1 cellular context compared by ENCODE assay signal in the genomic region with DNA sequence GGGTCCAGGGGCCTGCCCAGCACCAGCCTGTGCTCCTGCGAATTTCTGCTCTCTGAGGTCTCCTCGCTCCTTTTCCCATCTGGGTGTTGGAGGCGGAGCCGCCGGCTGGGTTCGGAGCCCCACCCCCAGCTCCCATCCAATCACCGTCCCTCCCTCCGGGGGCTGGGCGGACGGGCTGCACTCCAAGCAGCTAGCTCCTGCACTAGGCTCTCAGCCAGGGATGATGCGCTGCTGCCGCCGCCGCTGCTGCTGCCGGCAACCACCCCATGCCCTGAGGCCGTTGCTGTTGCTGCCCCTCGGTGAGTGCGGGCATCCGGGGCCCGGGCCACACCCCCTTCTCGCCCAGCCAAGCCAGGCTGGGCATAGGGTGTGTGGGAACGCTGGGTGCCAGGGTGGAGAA.
A peak's percentile ranks its signal among the peaks of the same experiment; 100 is the strongest.
TF ChIP-seq lines count a peak whose summit lies in the region.

A gene (plus strand): TSS at position 202 of the 400 bp plus-strand sequence. CDS start 19 bp downstream, at position 221.

TF ChIP-seq in HEK293, 187 proteins besides CTCF, POLR2A, EP300 and RAD21 (continued from another document):
- TF ChIP-seq, protein P1, sequence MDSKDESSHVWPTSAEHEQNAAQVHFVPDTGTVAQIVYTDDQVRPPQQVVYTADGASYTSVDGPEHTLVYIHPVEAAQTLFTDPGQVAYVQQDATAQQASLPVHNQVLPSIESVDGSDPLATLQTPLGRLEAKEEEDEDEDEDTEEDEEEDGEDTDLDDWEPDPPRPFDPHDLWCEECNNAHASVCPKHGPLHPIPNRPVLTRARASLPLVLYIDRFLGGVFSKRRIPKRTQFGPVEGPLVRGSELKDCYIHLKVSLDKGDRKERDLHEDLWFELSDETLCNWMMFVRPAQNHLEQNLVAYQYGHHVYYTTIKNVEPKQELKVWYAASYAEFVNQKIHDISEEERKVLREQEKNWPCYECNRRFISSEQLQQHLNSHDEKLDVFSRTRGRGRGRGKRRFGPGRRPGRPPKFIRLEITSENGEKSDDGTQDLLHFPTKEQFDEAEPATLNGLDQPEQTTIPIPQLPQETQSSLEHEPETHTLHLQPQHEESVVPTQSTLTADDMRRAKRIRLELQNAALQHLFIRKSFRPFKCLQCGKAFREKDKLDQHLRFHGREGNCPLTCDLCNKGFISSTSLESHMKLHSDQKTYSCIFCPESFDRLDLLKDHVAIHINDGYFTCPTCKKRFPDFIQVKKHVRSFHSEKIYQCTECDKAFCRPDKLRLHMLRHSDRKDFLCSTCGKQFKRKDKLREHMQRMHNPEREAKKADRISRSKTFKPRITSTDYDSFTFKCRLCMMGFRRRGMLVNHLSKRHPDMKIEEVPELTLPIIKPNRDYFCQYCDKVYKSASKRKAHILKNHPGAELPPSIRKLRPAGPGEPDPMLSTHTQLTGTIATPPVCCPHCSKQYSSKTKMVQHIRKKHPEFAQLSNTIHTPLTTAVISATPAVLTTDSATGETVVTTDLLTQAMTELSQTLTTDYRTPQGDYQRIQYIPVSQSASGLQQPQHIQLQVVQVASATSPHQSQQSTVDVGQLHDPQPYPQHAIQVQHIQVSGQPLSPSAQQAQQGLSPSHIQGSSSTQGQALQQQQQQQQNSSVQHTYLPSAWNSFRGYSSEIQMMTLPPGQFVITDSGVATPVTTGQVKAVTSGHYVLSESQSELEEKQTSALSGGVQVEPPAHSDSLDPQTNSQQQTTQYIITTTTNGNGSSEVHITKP (tag by site-specific recombination; IDR thresholded peaks at IDR 0.05): 0 out of 2 replicates have a peak, but pooled peaks have one; percentile 21
- TF ChIP-seq, protein P2, sequence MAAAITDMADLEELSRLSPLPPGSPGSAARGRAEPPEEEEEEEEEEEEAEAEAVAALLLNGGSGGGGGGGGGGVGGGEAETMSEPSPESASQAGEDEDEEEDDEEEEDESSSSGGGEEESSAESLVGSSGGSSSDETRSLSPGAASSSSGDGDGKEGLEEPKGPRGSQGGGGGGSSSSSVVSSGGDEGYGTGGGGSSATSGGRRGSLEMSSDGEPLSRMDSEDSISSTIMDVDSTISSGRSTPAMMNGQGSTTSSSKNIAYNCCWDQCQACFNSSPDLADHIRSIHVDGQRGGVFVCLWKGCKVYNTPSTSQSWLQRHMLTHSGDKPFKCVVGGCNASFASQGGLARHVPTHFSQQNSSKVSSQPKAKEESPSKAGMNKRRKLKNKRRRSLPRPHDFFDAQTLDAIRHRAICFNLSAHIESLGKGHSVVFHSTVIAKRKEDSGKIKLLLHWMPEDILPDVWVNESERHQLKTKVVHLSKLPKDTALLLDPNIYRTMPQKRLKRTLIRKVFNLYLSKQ (tag by site-specific recombination; IDR thresholded peaks at IDR 0.05; ENCODE audit: borderline replicate concordance): no peak
- TF ChIP-seq ZBTB17 (tag by site-specific recombination; IDR thresholded peaks at IDR 0.05) (peak; percentile 70), SP7 (tag by site-specific recombination; IDR thresholded peaks at IDR 0.05) (0 out of 2 replicates have a peak, but pooled peaks have one; percentile 14), ZNF843 (tag by site-specific recombination; IDR thresholded peaks at IDR 0.05) (0 out of 2 replicates have a peak, but pooled peaks have one; percentile 16), SP3 (tag by site-specific recombination; IDR thresholded peaks at IDR 0.05) (peak; percentile 60), KLF8 (tag by site-specific recombination; IDR thresholded peaks at IDR 0.05) (peak; percentile 19; the same call in 1 of the 2 replicates), OSR2 (tag by site-specific recombination; IDR thresholded peaks at IDR 0.05) (peak; percentile 90), KLF1 (tag by site-specific recombination; IDR thresholded peaks at IDR 0.05) (0 out of 2 replicates have a peak, but pooled peaks have one; percentile 61), KLF16 (tag by site-specific recombination; IDR thresholded peaks at IDR 0.05) (peak; percentile 89), ZNF341 (tag by site-specific recombination; IDR thresholded peaks at IDR 0.05; ENCODE audit: low read depth) (0 out of 2 replicates have a peak, but pooled peaks have one; percentile 20), KLF10 (tag by site-specific recombination; IDR thresholded peaks at IDR 0.05) (peak; percentile 99), ZNF560 (tag by site-specific recombination; IDR thresholded peaks at IDR 0.05; ENCODE audit: borderline replicate concordance) (0 out of 2 replicates have a peak, but pooled peaks have one; percentile 60), ZNF660 (tag by site-specific recombination; IDR thresholded peaks at IDR 0.05) (peak; percentile 55; the same call in 1 of the 2 replicates), ZNF157 (tag by site-specific recombination; IDR thresholded peaks at IDR 0.05) (no peak), KLF9 (tag by site-specific recombination; IDR thresholded peaks at IDR 0.05; ENCODE audit: low read depth) (peak; percentile 93), IKZF3 (tag by site-specific recombination; IDR thresholded peaks at IDR 0.05) (peak; percentile 41), ZNF747 (tag by site-specific recombination; IDR thresholded peaks at IDR 0.05) (no peak), ZEB2 (tag by site-specific recombination; IDR thresholded peaks at IDR 0.05) (0 out of 2 replicates have a peak, but pooled peaks have one; percentile 23), FEZF1 (tag by site-specific recombination; IDR thresholded peaks at IDR 0.05) (no peak), ZNF10 (tag by site-specific recombination; IDR thresholded peaks at IDR 0.05) (peak; percentile 83)
- TF ChIP-seq, protein P3, sequence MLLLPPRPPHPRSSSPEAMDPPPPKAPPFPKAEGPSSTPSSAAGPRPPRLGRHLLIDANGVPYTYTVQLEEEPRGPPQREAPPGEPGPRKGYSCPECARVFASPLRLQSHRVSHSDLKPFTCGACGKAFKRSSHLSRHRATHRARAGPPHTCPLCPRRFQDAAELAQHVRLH (tag by site-specific recombination; IDR thresholded peaks at IDR 0.05): no peak
- TF ChIP-seq, protein P4, sequence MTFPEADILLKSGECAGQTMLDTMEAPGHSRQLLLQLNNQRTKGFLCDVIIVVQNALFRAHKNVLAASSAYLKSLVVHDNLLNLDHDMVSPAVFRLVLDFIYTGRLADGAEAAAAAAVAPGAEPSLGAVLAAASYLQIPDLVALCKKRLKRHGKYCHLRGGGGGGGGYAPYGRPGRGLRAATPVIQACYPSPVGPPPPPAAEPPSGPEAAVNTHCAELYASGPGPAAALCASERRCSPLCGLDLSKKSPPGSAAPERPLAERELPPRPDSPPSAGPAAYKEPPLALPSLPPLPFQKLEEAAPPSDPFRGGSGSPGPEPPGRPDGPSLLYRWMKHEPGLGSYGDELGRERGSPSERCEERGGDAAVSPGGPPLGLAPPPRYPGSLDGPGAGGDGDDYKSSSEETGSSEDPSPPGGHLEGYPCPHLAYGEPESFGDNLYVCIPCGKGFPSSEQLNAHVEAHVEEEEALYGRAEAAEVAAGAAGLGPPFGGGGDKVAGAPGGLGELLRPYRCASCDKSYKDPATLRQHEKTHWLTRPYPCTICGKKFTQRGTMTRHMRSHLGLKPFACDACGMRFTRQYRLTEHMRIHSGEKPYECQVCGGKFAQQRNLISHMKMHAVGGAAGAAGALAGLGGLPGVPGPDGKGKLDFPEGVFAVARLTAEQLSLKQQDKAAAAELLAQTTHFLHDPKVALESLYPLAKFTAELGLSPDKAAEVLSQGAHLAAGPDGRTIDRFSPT (tag by site-specific recombination; IDR thresholded peaks at IDR 0.05): peak; percentile 80
- TF ChIP-seq, protein P5, sequence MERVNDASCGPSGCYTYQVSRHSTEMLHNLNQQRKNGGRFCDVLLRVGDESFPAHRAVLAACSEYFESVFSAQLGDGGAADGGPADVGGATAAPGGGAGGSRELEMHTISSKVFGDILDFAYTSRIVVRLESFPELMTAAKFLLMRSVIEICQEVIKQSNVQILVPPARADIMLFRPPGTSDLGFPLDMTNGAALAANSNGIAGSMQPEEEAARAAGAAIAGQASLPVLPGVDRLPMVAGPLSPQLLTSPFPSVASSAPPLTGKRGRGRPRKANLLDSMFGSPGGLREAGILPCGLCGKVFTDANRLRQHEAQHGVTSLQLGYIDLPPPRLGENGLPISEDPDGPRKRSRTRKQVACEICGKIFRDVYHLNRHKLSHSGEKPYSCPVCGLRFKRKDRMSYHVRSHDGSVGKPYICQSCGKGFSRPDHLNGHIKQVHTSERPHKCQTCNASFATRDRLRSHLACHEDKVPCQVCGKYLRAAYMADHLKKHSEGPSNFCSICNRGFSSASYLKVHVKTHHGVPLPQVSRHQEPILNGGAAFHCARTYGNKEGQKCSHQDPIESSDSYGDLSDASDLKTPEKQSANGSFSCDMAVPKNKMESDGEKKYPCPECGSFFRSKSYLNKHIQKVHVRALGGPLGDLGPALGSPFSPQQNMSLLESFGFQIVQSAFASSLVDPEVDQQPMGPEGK (tag by site-specific recombination; IDR thresholded peaks at IDR 0.05): peak; percentile 81
- TF ChIP-seq, protein P6, sequence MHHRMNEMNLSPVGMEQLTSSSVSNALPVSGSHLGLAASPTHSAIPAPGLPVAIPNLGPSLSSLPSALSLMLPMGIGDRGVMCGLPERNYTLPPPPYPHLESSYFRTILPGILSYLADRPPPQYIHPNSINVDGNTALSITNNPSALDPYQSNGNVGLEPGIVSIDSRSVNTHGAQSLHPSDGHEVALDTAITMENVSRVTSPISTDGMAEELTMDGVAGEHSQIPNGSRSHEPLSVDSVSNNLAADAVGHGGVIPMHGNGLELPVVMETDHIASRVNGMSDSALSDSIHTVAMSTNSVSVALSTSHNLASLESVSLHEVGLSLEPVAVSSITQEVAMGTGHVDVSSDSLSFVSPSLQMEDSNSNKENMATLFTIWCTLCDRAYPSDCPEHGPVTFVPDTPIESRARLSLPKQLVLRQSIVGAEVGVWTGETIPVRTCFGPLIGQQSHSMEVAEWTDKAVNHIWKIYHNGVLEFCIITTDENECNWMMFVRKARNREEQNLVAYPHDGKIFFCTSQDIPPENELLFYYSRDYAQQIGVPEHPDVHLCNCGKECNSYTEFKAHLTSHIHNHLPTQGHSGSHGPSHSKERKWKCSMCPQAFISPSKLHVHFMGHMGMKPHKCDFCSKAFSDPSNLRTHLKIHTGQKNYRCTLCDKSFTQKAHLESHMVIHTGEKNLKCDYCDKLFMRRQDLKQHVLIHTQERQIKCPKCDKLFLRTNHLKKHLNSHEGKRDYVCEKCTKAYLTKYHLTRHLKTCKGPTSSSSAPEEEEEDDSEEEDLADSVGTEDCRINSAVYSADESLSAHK (tag by site-specific recombination; IDR thresholded peaks at IDR 0.05): 0 out of 2 replicates have a peak, but pooled peaks have one; percentile 10
- TF ChIP-seq, protein P7, sequence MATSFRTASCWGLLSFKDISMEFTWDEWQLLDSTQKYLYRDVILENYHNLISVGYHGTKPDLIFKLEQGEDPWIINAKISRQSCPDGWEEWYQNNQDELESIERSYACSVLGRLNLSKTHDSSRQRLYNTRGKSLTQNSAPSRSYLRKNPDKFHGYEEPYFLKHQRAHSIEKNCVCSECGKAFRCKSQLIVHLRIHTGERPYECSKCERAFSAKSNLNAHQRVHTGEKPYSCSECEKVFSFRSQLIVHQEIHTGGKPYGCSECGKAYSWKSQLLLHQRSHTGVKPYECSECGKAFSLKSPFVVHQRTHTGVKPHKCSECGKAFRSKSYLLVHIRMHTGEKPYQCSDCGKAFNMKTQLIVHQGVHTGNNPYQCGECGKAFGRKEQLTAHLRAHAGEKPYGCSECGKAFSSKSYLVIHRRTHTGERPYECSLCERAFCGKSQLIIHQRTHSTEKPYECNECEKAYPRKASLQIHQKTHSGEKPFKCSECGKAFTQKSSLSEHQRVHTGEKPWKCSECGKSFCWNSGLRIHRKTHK (tag by site-specific recombination; IDR thresholded peaks at IDR 0.05): no peak
- TF ChIP-seq, protein P8, sequence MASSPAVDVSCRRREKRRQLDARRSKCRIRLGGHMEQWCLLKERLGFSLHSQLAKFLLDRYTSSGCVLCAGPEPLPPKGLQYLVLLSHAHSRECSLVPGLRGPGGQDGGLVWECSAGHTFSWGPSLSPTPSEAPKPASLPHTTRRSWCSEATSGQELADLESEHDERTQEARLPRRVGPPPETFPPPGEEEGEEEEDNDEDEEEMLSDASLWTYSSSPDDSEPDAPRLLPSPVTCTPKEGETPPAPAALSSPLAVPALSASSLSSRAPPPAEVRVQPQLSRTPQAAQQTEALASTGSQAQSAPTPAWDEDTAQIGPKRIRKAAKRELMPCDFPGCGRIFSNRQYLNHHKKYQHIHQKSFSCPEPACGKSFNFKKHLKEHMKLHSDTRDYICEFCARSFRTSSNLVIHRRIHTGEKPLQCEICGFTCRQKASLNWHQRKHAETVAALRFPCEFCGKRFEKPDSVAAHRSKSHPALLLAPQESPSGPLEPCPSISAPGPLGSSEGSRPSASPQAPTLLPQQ (tag by site-specific recombination; IDR thresholded peaks at IDR 0.05): 0 out of 2 replicates have a peak, but pooled peaks have one; percentile 45
